Comparison of ENCODE assay signal across 1 cellular context in genomic region chr20:63835031-63835858, GRCh38.
TF ChIP-seq lines count a peak whose summit lies in the region.

No MANE protein-coding gene starts in this region.

TF ChIP-seq in HepG2, 621 proteins besides CTCF, POLR2A, EP300 and RAD21 (continued from another document):
- TF ChIP-seq TERF1 (CRISPR knock-in tag; IDR thresholded peaks at IDR 0.05) (no peak), RNF219 (CRISPR knock-in tag; IDR thresholded peaks at IDR 0.05) (no peak), SP2 (CRISPR knock-in tag; IDR thresholded peaks at IDR 0.05) (peak; percentile 94), THAP7 (CRISPR knock-in tag; IDR thresholded peaks at IDR 0.05) (no peak), RFXAP (CRISPR knock-in tag; IDR thresholded peaks at IDR 0.05; ENCODE audit: borderline replicate concordance) (no peak), ZBTB2 (CRISPR knock-in tag; IDR thresholded peaks at IDR 0.05; ENCODE audit: low read depth) (no peak), TBX2 (CRISPR knock-in tag; IDR thresholded peaks at IDR 0.05; ENCODE audit: borderline replicate concordance) (0 out of 2 replicates have a peak, but pooled peaks have one; percentile 28), TBP (CRISPR knock-in tag; IDR thresholded peaks at IDR 0.05) (no peak), YY1 (IDR thresholded peaks at IDR 0.05; ENCODE audit: insufficient read depth, insufficient replicate concordance, low read depth, low read length) (no peak), PCBP2 (optimal IDR thresholded peaks at IDR 0.05; ENCODE audit: low read depth, low read length, poor library complexity, severe bottlenecking) (no peak), TFDP2 (CRISPR knock-in tag; IDR thresholded peaks at IDR 0.05) (no peak), IRX3 (CRISPR knock-in tag; IDR thresholded peaks at IDR 0.05; ENCODE audit: borderline replicate concordance, low read depth) (no peak), POGZ (CRISPR knock-in tag; IDR thresholded peaks at IDR 0.05) (no peak), ZSCAN25 (CRISPR knock-in tag; IDR thresholded peaks at IDR 0.05) (no peak), PREB (CRISPR knock-in tag; IDR thresholded peaks at IDR 0.05) (no peak), DNMT3B (CRISPR knock-in tag; conservative IDR thresholded peaks at IDR 0.05) (no peak), ZSCAN21 (CRISPR knock-in tag; IDR thresholded peaks at IDR 0.05; ENCODE audit: borderline replicate concordance) (no peak), ATF1 (CRISPR knock-in tag; IDR thresholded peaks at IDR 0.05) (no peak), STAG1 (CRISPR knock-in tag; IDR thresholded peaks at IDR 0.05) (no peak), ZNF460 (CRISPR knock-in tag; IDR thresholded peaks at IDR 0.05; ENCODE audit: borderline replicate concordance) (no peak), TAF1 (CRISPR knock-in tag; IDR thresholded peaks at IDR 0.05) (no peak), ATM (IDR thresholded peaks at IDR 0.05; ENCODE audit: borderline replicate concordance) (no peak), ZNF550 (CRISPR knock-in tag; IDR thresholded peaks at IDR 0.05; ENCODE audit: borderline replicate concordance) (no peak), STAT5B (CRISPR knock-in tag; IDR thresholded peaks at IDR 0.05) (no peak), ZNF34 (CRISPR knock-in tag; IDR thresholded peaks at IDR 0.05; ENCODE audit: borderline replicate concordance) (no peak), KAT2B (IDR thresholded peaks at IDR 0.05; ENCODE audit: borderline replicate concordance, low read depth, low read length) (no peak), ZNF142 (CRISPR knock-in tag; IDR thresholded peaks at IDR 0.05) (no peak), ZNF75D (CRISPR knock-in tag; IDR thresholded peaks at IDR 0.05; ENCODE audit: borderline replicate concordance) (no peak), GABPB1 (CRISPR knock-in tag; IDR thresholded peaks at IDR 0.05) (peak; percentile 47; the same call in 1 of the 2 replicates), TCF12 (IDR thresholded peaks at IDR 0.05) (no peak), TCF12 (CRISPR knock-in tag; IDR thresholded peaks at IDR 0.05) (no peak), ZNF343 (CRISPR knock-in tag; IDR thresholded peaks at IDR 0.05) (no peak), ZNF556 (CRISPR knock-in tag; IDR thresholded peaks at IDR 0.05; ENCODE audit: borderline replicate concordance) (no peak), ELF1 (CRISPR knock-in tag; IDR thresholded peaks at IDR 0.05) (peak; percentile 23; the same call in 1 of the 2 replicates), FOXM1 (CRISPR knock-in tag; IDR thresholded peaks at IDR 0.05) (no peak), ZNF543 (CRISPR knock-in tag; IDR thresholded peaks at IDR 0.05) (no peak), ZNF160 (CRISPR knock-in tag; IDR thresholded peaks at IDR 0.05) (no peak; the same call in 1 of the 2 replicates), ZNF768 (CRISPR knock-in tag; IDR thresholded peaks at IDR 0.05) (peak; percentile 31; the same call in 1 of the 2 replicates), JARID2 (CRISPR knock-in tag; IDR thresholded peaks at IDR 0.05; ENCODE audit: insufficient replicate concordance) (no peak), ZNF333 (CRISPR knock-in tag; IDR thresholded peaks at IDR 0.05; ENCODE audit: borderline replicate concordance) (no peak), RARA (CRISPR knock-in tag; IDR thresholded peaks at IDR 0.05) (no peak), ZFP36L1 (CRISPR knock-in tag; IDR thresholded peaks at IDR 0.05) (no peak), TIGD3 (CRISPR knock-in tag; IDR thresholded peaks at IDR 0.05; ENCODE audit: borderline replicate concordance) (no peak), ZNF652 (CRISPR knock-in tag; IDR thresholded peaks at IDR 0.05; ENCODE audit: borderline replicate concordance, low read depth) (no peak), FOSL1 (CRISPR knock-in tag; IDR thresholded peaks at IDR 0.05; ENCODE audit: borderline replicate concordance) (no peak), ZNF564 (CRISPR knock-in tag; IDR thresholded peaks at IDR 0.05) (no peak), ZNF251 (CRISPR knock-in tag; IDR thresholded peaks at IDR 0.05) (no peak), ZC3H13 (CRISPR knock-in tag; IDR thresholded peaks at IDR 0.05) (no peak)
